In genomic region chr10:77355844-77356243, GRCh38 we compare ENCODE assay signal across 13 cellular contexts.
DNase-seq lines count a peak whose midpoint lies in the region; ATAC-seq, FAIRE-seq and TF ChIP-seq lines count a peak whose summit lies in the region.
"Had no signal": no experiment of that assay in that cellular context is flagged by ENCODE, and none has a peak within 500 bp of the region (broad histone marks: within the 10 kb centered on the region; RNA-seq: fewer than 3 reads in every experiment).

No MANE protein-coding gene starts in this region.

- no peaks in the 10 kb centered on the region for H4K20me1 ChIP-seq in IMR-90 (ENCODE audit: insufficient read depth, low read length)

- peak overlapping the region; percentile 91; the same call in 1 of the 3 replicates for H2BK15ac ChIP-seq in IMR-90 (ENCODE audit: low read depth, low read length)

- CTCF ChIA-PET in IMR-90 (lab: Yijun Ruan, JAX), result no interaction called here

- H3K9me3 ChIP-seq in IMR-90 (ENCODE audit: control insufficient read depth, insufficient read depth, low read length), result no peaks in the 10 kb centered on the region
- H3K9me3 ChIP-seq: ovary had no signal

- POLR2A ChIA-PET in IMR-90 (lab: Charles Lee; ENCODE audit: unreplicated experiment), result interaction anchor here (0.6 kb wide), 1 partner anchor 35 kb away, joined by 3 read pairs; no protein-coding TSS in a partner anchor

- H2AK9ac ChIP-seq in IMR-90 (replicated peaks; ENCODE audit: low read depth, low read length, poor library complexity), result no peak overlapping the region

- dilution Hi-C loops in IMR-90 (cut with HindIII; ENCODE audit: low sequenced_read_pairs, unreplicated experiment), result no loop called here

- no peak overlapping the region for H3K56ac ChIP-seq in IMR-90 (ENCODE audit: extremely low read depth, insufficient read depth, low read length)

- H2BK120ac ChIP-seq in IMR-90 (ENCODE audit: low read depth, low read length), result peak overlapping the region; percentile 92

- TF ChIP-seq POLR2A in IMR-90 (IDR thresholded peaks at IDR 0.05; ENCODE audit: low read depth, low read length), result peak; percentile 66; the same call in 1 of the 2 replicates

- H2BK5ac ChIP-seq in IMR-90 (ENCODE audit: low read depth, low read length, poor library complexity, severe bottlenecking), result peak overlapping the region; percentile 82

- peaks cover 20% of the 10 kb centered on the region for H3K4me1 ChIP-seq in IMR-90 (ENCODE audit: control insufficient read depth, insufficient read depth, low read length)

- peak overlapping the region in 1 of 2 experiments; percentile 69; a peak in 2 of 4 replicates for H4K8ac ChIP-seq in IMR-90 (ENCODE audit: low read depth in 2 of 2, low read length in 2 of 2)

- H4K5ac ChIP-seq in IMR-90 (ENCODE audit: low read depth, low read length), result no peak overlapping the region

- peak; percentile 56 for DNase-seq in AG09319 (ENCODE audit: extremely low read depth, low read depth)
- DNase-seq in IMR-90, result peak; percentile 95
- peak; percentile 80 for DNase-seq in brain microvascular endothelial cell
- DNase-seq in inferior parietal cortex (ENCODE audit: extremely low spot score), result peak; percentile 19
- DNase-seq in frontal cortex (ENCODE audit: low spot score in 2 of 2), result no peak
- DNase-seq in stimulated activated CD4-positive, alpha-beta T cell treated with anti-CD3 and anti-CD28 coated beads, Interleukin-12 subunit alpha, Interleukin-12 subunit beta, amount 100 ng/mL, for 4 hours, result no peak
- no peak for DNase-seq in ACHN
- no peak for DNase-seq in NCI-H146 treated with DMSO at 0.1 percent for 48 hours (lab: John Stamatoyannopoulos, UW; ENCODE audit: unreplicated experiment)
- DNase-seq: MV-4-11, NCI-H510A treated with DMSO at 0.1 percent for 48 hours, ovary, WERI-Rb-1 had no signal

- intact Hi-C loops in IMR-90 (cut with micrococcal nuclease), result no loop called here

- peak overlapping the region; percentile 70; the same call in 1 of the 2 replicates for H3K18ac ChIP-seq in IMR-90 (ENCODE audit: low read depth, low read length)

- no TSS peak for BruUV-seq in IMR-90 (replicated peaks; lab: Mats Ljungman, UMichigan)

- no peak overlapping the region for H4K91ac ChIP-seq in IMR-90 (ENCODE audit: insufficient read depth, low read depth, low read length)

- peak; percentile 14; the same call in 1 of the 2 replicates for TF ChIP-seq RAD21 in IMR-90 (IDR thresholded peaks at IDR 0.05; ENCODE audit: low read length)

- no peak for FAIRE-seq in frontal cortex (lab: Jason Lieb, UNC)

- no peaks in the 10 kb centered on the region for H3K36me3 ChIP-seq in IMR-90 (ENCODE audit: control insufficient read depth, insufficient read depth, low read length)
- H3K36me3 ChIP-seq in brain microvascular endothelial cell (replicated peaks), result no peaks in the 10 kb centered on the region
- H3K36me3 ChIP-seq: ovary, WERI-Rb-1 had no signal

- no peak overlapping the region for H3K4me2 ChIP-seq in IMR-90 (ENCODE audit: low read depth, low read length)

- no peak overlapping the region for H3K4me3 ChIP-seq in IMR-90 (ENCODE audit: insufficient read depth, low read depth, low read length)
- no peak overlapping the region for H3K4me3 ChIP-seq in brain microvascular endothelial cell (ENCODE audit: low read depth, low read length)
- H3K4me3 ChIP-seq: ovary had no signal

- peak overlapping the region; percentile 54; the same call in 1 of the 2 replicates for H3K14ac ChIP-seq in IMR-90 (replicated peaks; ENCODE audit: low read depth, low read length)

- H2AK5ac ChIP-seq in IMR-90 (ENCODE audit: low read depth, low read length), result peak overlapping the region; percentile 99

- H3K9me1 ChIP-seq in IMR-90 (ENCODE audit: insufficient read depth, low read length), result peaks cover 31% of the 10 kb centered on the region

- H3K27ac ChIP-seq in IMR-90 (ENCODE audit: insufficient read depth, low read length), result no peak overlapping the region
- H3K27ac ChIP-seq in brain microvascular endothelial cell, result peak overlapping the region; percentile 87
- H3K27ac ChIP-seq: C4-2B, ovary, WERI-Rb-1 had no signal

- H2BK20ac ChIP-seq in IMR-90 (ENCODE audit: low read depth, low read length), result peak overlapping the region; percentile 89; the same call in 1 of the 2 replicates

- H3K9ac ChIP-seq in IMR-90 (ENCODE audit: low read depth, low read length), result no peak overlapping the region

- H3K79me1 ChIP-seq in IMR-90 (ENCODE audit: low read depth in 1 of 2, low read length in 2 of 2), result peaks cover 0 to 22% of the 10 kb centered on the region in 2 experiments; a peak in 3 of 4 replicates

- ATAC-seq in IMR-90 (ENCODE audit: low read depth), result peak; percentile 66

- H3K27me3 ChIP-seq in IMR-90 (ENCODE audit: control insufficient read depth, insufficient read depth, low read length) (no peaks in the 10 kb centered on the region), brain microvascular endothelial cell (replicated peaks) (no peaks in the 10 kb centered on the region)
- H3K27me3 ChIP-seq: ovary had no signal

- no peak for TF ChIP-seq CTCF in AG09319 (IDR thresholded peaks at IDR 0.05; ENCODE audit: low read depth, low read length)
- no peak for TF ChIP-seq CTCF in IMR-90 (conservative IDR thresholded peaks at IDR 0.05; ENCODE audit: low read depth, low read length)
- no peak for TF ChIP-seq CTCF in brain microvascular endothelial cell (IDR thresholded peaks at IDR 0.05; ENCODE audit: low read depth, low read length, missing control alignments)

- H3K4ac ChIP-seq in IMR-90 (ENCODE audit: low read depth, low read length), result peak overlapping the region; percentile 94; the same call in 1 of the 2 replicates

- in situ Hi-C loops in IMR-90 (cut with MboI; ENCODE audit: low sequenced_read_pairs), result no loop called here
- in situ Hi-C loops in brain microvascular endothelial cell (cut with HindIII; ENCODE audit: low pct_ligation_motif_present, low sequenced_read_pairs), result no loop called here
- in situ Hi-C loops in ACHN (cut with HindIII; ENCODE audit: low pct_ligation_motif_present, low pct_unique_long_range_greater_than_20kb, low sequenced_read_pairs), result no loop called here

- no peak overlapping the region; the same call in 1 of the 2 replicates for H3K23ac ChIP-seq in IMR-90 (ENCODE audit: low read depth, low read length)

- WGBS in IMR-90 (ENCODE audit: extremely low coverage in 2 of 2, insufficient read length in 1 of 2), 2 experiments, result no CpG with 5 or more reads among the region's 4 CpGs

- H2AFZ ChIP-seq in IMR-90 (replicated peaks; ENCODE audit: low read length, poor library complexity), result no peak overlapping the region

TF ChIP-seq in IMR-90, 13 proteins besides CTCF, POLR2A, EP300 and RAD21:
- no peak for TF ChIP-seq RFX5 (IDR thresholded peaks at IDR 0.05; ENCODE audit: low read depth, low read length)
- TF ChIP-seq SMC3 (IDR thresholded peaks at IDR 0.05; ENCODE audit: low read depth, low read length), result peak; percentile 24; the same call in 1 of the 2 replicates
- peak; percentile 52 for TF ChIP-seq USF2 (IDR thresholded peaks at IDR 0.05; ENCODE audit: low read depth, low read length)
- peak; percentile 0; the same call in 1 of the 2 replicates for TF ChIP-seq MAFK (IDR thresholded peaks at IDR 0.05; ENCODE audit: low read depth, low read length)
- TF ChIP-seq ELK1 (IDR thresholded peaks at IDR 0.05; ENCODE audit: borderline replicate concordance, low read depth, low read length), result no peak
- peak; percentile 92 for TF ChIP-seq FOS (IDR thresholded peaks at IDR 0.05; ENCODE audit: low read depth, low read length)
- TF ChIP-seq RCOR1 (IDR thresholded peaks at IDR 0.05; ENCODE audit: insufficient replicate concordance, low read length), result peak; percentile 85
- 0 out of 2 replicates have a peak, but pooled peaks have one; percentile 20 for TF ChIP-seq BHLHE40 (IDR thresholded peaks at IDR 0.05; ENCODE audit: low read depth, low read length)
- TF ChIP-seq NFE2L2 (IDR thresholded peaks at IDR 0.05; ENCODE audit: low read depth, low read length), result no peak
- TF ChIP-seq CEBPB (IDR thresholded peaks at IDR 0.05; ENCODE audit: low read depth, low read length), result peak; percentile 63; the same call in 1 of the 2 replicates
- no peak for TF ChIP-seq CHD1 (IDR thresholded peaks at IDR 0.05; ENCODE audit: low read depth, low read length)
- no peak for TF ChIP-seq MAZ (IDR thresholded peaks at IDR 0.05; ENCODE audit: borderline replicate concordance, low read depth, low read length)
- 0 out of 2 replicates have a peak, but pooled peaks have one; percentile 14 for TF ChIP-seq MXI1 (IDR thresholded peaks at IDR 0.05; ENCODE audit: borderline replicate concordance, low read depth, low read length)
TF ChIP-seq in IMR-90: peak in this region for 8.

Comparison
In these comparisons a context has a peak if more than half of its experiments do, and no peak if none do; other contexts are left out.
1. DNase-seq: peak in AG09319 (single experiment), IMR-90 (single experiment), brain microvascular endothelial cell (single experiment) and inferior parietal cortex (single experiment); none in frontal cortex (0 of 2), stimulated activated CD4-positive, alpha-beta T cell treated with anti-CD3 and anti-CD28 coated beads, Interleukin-12 subunit alpha, Interleukin-12 subunit beta, amount 100 ng/mL, for 4 hours (single experiment), ACHN (single experiment) and NCI-H146 treated with DMSO at 0.1 percent for 48 hours (single experiment).